In genomic region chr9:10268500-10269485, GRCh38 we compare ENCODE assay signal across 1 cellular context.
TF ChIP-seq lines count a peak whose summit lies in the region.

No MANE protein-coding gene starts in this region.

TF ChIP-seq in H1, 55 proteins besides CTCF, POLR2A, EP300 and RAD21 (continued from another document):
- TF ChIP-seq BRCA1 (IDR thresholded peaks at IDR 0.05; ENCODE audit: low read depth, low read length) (no peak), SAP30 (IDR thresholded peaks at IDR 0.05; ENCODE audit: insufficient read depth, insufficient replicate concordance, low read length) (no peak), HDAC2 (IDR thresholded peaks at IDR 0.05; ENCODE audit: borderline replicate concordance in 1 of 2, low read depth in 2 of 2, low read length in 2 of 2) (no peak), PHF8 (conservative IDR thresholded peaks at IDR 0.05; ENCODE audit: low read depth, low read length) (no peak), NANOG (IDR thresholded peaks at IDR 0.05; ENCODE audit: insufficient read depth, low read depth, low read length, poor library complexity, severe bottlenecking) (no peak), RNF2 (IDR thresholded peaks at IDR 0.05; ENCODE audit: borderline replicate concordance, low read depth, low read length, missing control alignments, poor library complexity, severe bottlenecking) (no peak), FOSL1 (IDR thresholded peaks at IDR 0.05; ENCODE audit: insufficient read depth, low read depth, low read length) (no peak), NRF1 (IDR thresholded peaks at IDR 0.05; ENCODE audit: low read depth, low read length) (no peak)
- TF ChIP-seq, protein P1, sequence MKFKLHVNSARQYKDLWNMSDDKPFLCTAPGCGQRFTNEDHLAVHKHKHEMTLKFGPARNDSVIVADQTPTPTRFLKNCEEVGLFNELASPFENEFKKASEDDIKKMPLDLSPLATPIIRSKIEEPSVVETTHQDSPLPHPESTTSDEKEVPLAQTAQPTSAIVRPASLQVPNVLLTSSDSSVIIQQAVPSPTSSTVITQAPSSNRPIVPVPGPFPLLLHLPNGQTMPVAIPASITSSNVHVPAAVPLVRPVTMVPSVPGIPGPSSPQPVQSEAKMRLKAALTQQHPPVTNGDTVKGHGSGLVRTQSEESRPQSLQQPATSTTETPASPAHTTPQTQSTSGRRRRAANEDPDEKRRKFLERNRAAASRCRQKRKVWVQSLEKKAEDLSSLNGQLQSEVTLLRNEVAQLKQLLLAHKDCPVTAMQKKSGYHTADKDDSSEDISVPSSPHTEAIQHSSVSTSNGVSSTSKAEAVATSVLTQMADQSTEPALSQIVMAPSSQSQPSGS (IDR thresholded peaks at IDR 0.05; ENCODE audit: low read length): no peak
